ENCODE assay signal across 1 cellular context in genomic region chr1:40980068-40980452, GRCh38.
A peak's percentile ranks its signal among the peaks of the same experiment; 100 is the strongest.
TF ChIP-seq lines count a peak whose summit lies in the region.

No MANE protein-coding gene starts in this region.

TF ChIP-seq in GM12878, 131 proteins besides CTCF, POLR2A, EP300 and RAD21 (continued from another document and continues in another):
- TF ChIP-seq SMARCA5 (IDR thresholded peaks at IDR 0.05) (0 out of 2 replicates have a peak, but pooled peaks have one; percentile 68), MEF2A (IDR thresholded peaks at IDR 0.05; ENCODE audit: insufficient read depth, low read depth, low read length) (no peak), KLF5 (IDR thresholded peaks at IDR 0.05; ENCODE audit: partially characterized antibody) (no peak), ZNF622 (IDR thresholded peaks at IDR 0.05) (no peak), IRF5 (IDR thresholded peaks at IDR 0.05; ENCODE audit: borderline replicate concordance) (no peak), NFYA (IDR thresholded peaks at IDR 0.05; ENCODE audit: borderline replicate concordance, low read depth, low read length) (no peak), IRF4 (IDR thresholded peaks at IDR 0.05; ENCODE audit: low read depth, low read length) (no peak), MTA2 (IDR thresholded peaks at IDR 0.05; ENCODE audit: low read depth) (no peak), HDAC6 (IDR thresholded peaks at IDR 0.05; ENCODE audit: unreplicated experiment) (no peak), NR2C1 (IDR thresholded peaks at IDR 0.05) (peak; percentile 27; the same call in 1 of the 2 replicates), WRNIP1 (IDR thresholded peaks at IDR 0.05; ENCODE audit: borderline replicate concordance, low read depth, low read length) (no peak), SUPT20H (IDR thresholded peaks at IDR 0.05; ENCODE audit: borderline replicate concordance, control insufficient read depth, low read depth, low read length) (no peak), ZZZ3 (IDR thresholded peaks at IDR 0.05; ENCODE audit: control insufficient read depth, insufficient read length, low read depth) (no peak), SMC3 (IDR thresholded peaks at IDR 0.05; ENCODE audit: borderline replicate concordance, low read length) (no peak), LARP7 (IDR thresholded peaks at IDR 0.05) (peak; percentile 74), ESRRA (IDR thresholded peaks at IDR 0.05; ENCODE audit: low read length) (no peak), SREBF2 (IDR thresholded peaks at IDR 0.05; ENCODE audit: low read length) (no peak), CBFB (IDR thresholded peaks at IDR 0.05; ENCODE audit: low read depth) (no peak), CEBPB (IDR thresholded peaks at IDR 0.05; ENCODE audit: borderline replicate concordance in 1 of 2, low read depth in 2 of 2, low read length in 2 of 2) (no peak), PAX5 (IDR thresholded peaks at IDR 0.05; ENCODE audit: borderline replicate concordance, low read depth, low read length) (no peak), MLLT1 (IDR thresholded peaks at IDR 0.05) (no peak), IKZF1 (conservative IDR thresholded peaks at IDR 0.05) (peak; percentile 13; the same call in 1 of the 2 replicates), FOS (IDR thresholded peaks at IDR 0.05; ENCODE audit: borderline replicate concordance, extremely low read depth, insufficient read length) (no peak), MTA3 (IDR thresholded peaks at IDR 0.05; ENCODE audit: borderline replicate concordance, low read length) (no peak), ZBTB40 (IDR thresholded peaks at IDR 0.05; ENCODE audit: borderline replicate concordance) (no peak), ZNF274 (IDR thresholded peaks at IDR 0.05; ENCODE audit: insufficient read depth, insufficient read length) (no peak), NKRF (conservative IDR thresholded peaks at IDR 0.05) (0 out of 2 replicates have a peak, but pooled peaks have one; percentile 72), SKIL (IDR thresholded peaks at IDR 0.05; ENCODE audit: low read depth, poor library complexity, severe bottlenecking) (no peak), SP1 (IDR thresholded peaks at IDR 0.05; ENCODE audit: low read depth, low read length) (no peak), CBX5 (IDR thresholded peaks at IDR 0.05; ENCODE audit: low read depth) (no peak), TCF7 (IDR thresholded peaks at IDR 0.05; ENCODE audit: borderline replicate concordance) (no peak), FOXK2 (IDR thresholded peaks at IDR 0.05) (no peak), KAT2A (conservative IDR thresholded peaks at IDR 0.05; ENCODE audit: control insufficient read depth, low read depth, low read length) (no peak), ZNF384 (IDR thresholded peaks at IDR 0.05; ENCODE audit: borderline replicate concordance, low read depth, low read length) (no peak), CEBPZ (IDR thresholded peaks at IDR 0.05; ENCODE audit: low read depth, low read length) (no peak), GATAD2B (conservative IDR thresholded peaks at IDR 0.05; ENCODE audit: low read depth) (0 out of 2 replicates have a peak, but pooled peaks have one; percentile 48), MYC (IDR thresholded peaks at IDR 0.05; ENCODE audit: insufficient read depth, insufficient read length, insufficient replicate concordance, low read length, severe bottlenecking) (no peak), NR2F1 (conservative IDR thresholded peaks at IDR 0.05) (0 out of 2 replicates have a peak, but pooled peaks have one; percentile 27), SUZ12 (IDR thresholded peaks at IDR 0.05; ENCODE audit: unreplicated experiment) (no peak), MAX (IDR thresholded peaks at IDR 0.05; ENCODE audit: low read depth, low read length) (no peak), BHLHE40 (IDR thresholded peaks at IDR 0.05; ENCODE audit: borderline replicate concordance in 1 of 2, low read depth in 2 of 2, low read length in 1 of 2) (no peak; a peak in 1 of 4 replicates), EED (IDR thresholded peaks at IDR 0.05; ENCODE audit: low read depth) (no peak), MEF2B (IDR thresholded peaks at IDR 0.05; ENCODE audit: partially characterized antibody, poor library complexity, severe bottlenecking) (no peak), RBBP5 (conservative IDR thresholded peaks at IDR 0.05) (no peak), STAT3 (IDR thresholded peaks at IDR 0.05; ENCODE audit: low read depth, low read length) (no peak), ATF3 (IDR thresholded peaks at IDR 0.05; ENCODE audit: borderline replicate concordance, extremely low read depth, low read depth, low read length) (no peak), IRF3 (IDR thresholded peaks at IDR 0.05) (no peak), FOXM1 (IDR thresholded peaks at IDR 0.05; ENCODE audit: low read depth, low read length) (no peak), EZH2 (IDR thresholded peaks at IDR 0.05; ENCODE audit: borderline replicate concordance, control insufficient read depth, low read depth, low read length) (no peak), USF2 (IDR thresholded peaks at IDR 0.05; ENCODE audit: borderline replicate concordance, low read depth, low read length) (no peak), SPI1 (IDR thresholded peaks at IDR 0.05; ENCODE audit: borderline replicate concordance, insufficient read depth, low read depth, low read length) (no peak)
